In genomic region chr2:232980683-232981082, GRCh38 we compare ENCODE assay signal across 19 cellular contexts. TPM values are rescaled to one million over a fixed set of nuclear protein-coding genes. Genes with fewer than 3 reads are reported as not detected.
DNase-seq lines count a peak whose midpoint lies in the region; ATAC-seq, FAIRE-seq and TF ChIP-seq lines count a peak whose summit lies in the region.
"Had no signal": no experiment of that assay in that cellular context is flagged by ENCODE, and none has a peak within 500 bp of the region (broad histone marks: within the 10 kb centered on the region; RNA-seq: fewer than 3 reads in every experiment).

No MANE protein-coding gene starts in this region.

- no peaks in the 10 kb centered on the region for H3K79me2 ChIP-seq in mammary epithelial cell (ENCODE audit: insufficient read depth, low read length)

- no peak overlapping the region for H3K9ac ChIP-seq in mammary epithelial cell (ENCODE audit: insufficient read depth, low read length)

- FAIRE-seq in GM19239 (lab: Jason Lieb, UNC) (no peak), GM12891 (lab: Jason Lieb, UNC) (no peak)
- FAIRE-seq: kidney had no signal

- intact Hi-C loops in mammary epithelial cell (cut with micrococcal nuclease) = loop anchor here (1.0 to 5.0 kb wide), 3 partner anchors 49 to 271 kb away; partner anchors contain the start of gene ATG16L1

- no peak overlapping the region for H3K4me3 ChIP-seq in mammary epithelial cell (replicated peaks in 1 of 3; ENCODE audit: insufficient read depth in 1 of 3, low read depth in 2 of 3, low read length in 3 of 3)
- H3K4me3 ChIP-seq: prostate gland had no signal

- no peak for TF ChIP-seq CTCF in mammary epithelial cell (conservative IDR thresholded peaks at IDR 0.05 in 1 of 2, IDR thresholded peaks at IDR 0.05 in 1 of 2; ENCODE audit: extremely low read depth in 1 of 2, insufficient read depth in 1 of 2, low read depth in 1 of 2, low read length in 2 of 2)

- peaks cover 22% of the 10 kb centered on the region for H3K4me1 ChIP-seq in mammary epithelial cell (ENCODE audit: insufficient read depth, low read length)
- H3K4me1 ChIP-seq: prostate gland had no signal

- dilution Hi-C loops in mammary epithelial cell (cut with HindIII; ENCODE audit: low sequenced_read_pairs) = no loop called here

- no peaks in the 10 kb centered on the region for H3K9me3 ChIP-seq in mammary epithelial cell (replicated peaks; ENCODE audit: insufficient read depth, low read length)
- H3K9me3 ChIP-seq: prostate gland had no signal

- 74% methylated on average over 7 of the region's 7 CpGs for WGBS in mammary epithelial cell (ENCODE audit: low coverage, missing lambda C conversion rate)

- DNase-seq in A172 (ENCODE audit: low spot score) (peak; percentile 55), M059J (ENCODE audit: low read depth) (peak; percentile 81), mammary epithelial cell (peak; percentile 24), left lobe of liver (ENCODE audit: low spot score) (peak; percentile 34), iPS-NIHi11 (ENCODE audit: low spot score) (no peak), GM19239 (ENCODE audit: insufficient read length, low spot score) (no peak), GM12891 (ENCODE audit: insufficient read length, low spot score) (no peak)
- DNase-seq: activated CD4-positive, alpha-beta T cell treated with anti-CD3 and anti-CD28 coated beads, Interleukin-2, amount 50 U/mL, for 1 hour; GDM1; kidney; NCI-H2029 had no signal

- no TSS peak for BruUV-seq in mammary epithelial cell (replicated peaks; lab: Mats Ljungman, UMichigan)

- H3K4me2 ChIP-seq in mammary epithelial cell (ENCODE audit: insufficient read depth, low read depth, low read length) = no peak overlapping the region

- CTCF ChIA-PET in mammary epithelial cell (lab: Charles Lee; ENCODE audit: low non-redundant PET) = interaction anchor here (0.6 kb wide), 1 partner anchor 261 kb away, joined by 3 read pairs; no protein-coding TSS in a partner anchor

- no peak overlapping the region for H3K27ac ChIP-seq in mammary epithelial cell (ENCODE audit: insufficient read depth, low read depth, low read length)
- H3K27ac ChIP-seq: prostate gland had no signal

- ATAC-seq in left lobe of liver (no peak), GM18907 (IDR thresholded peaks at IDR 0.05; ENCODE audit: unreplicated experiment) (no peak)

- TF ChIP-seq POLR2A in GM12891 (IDR thresholded peaks at IDR 0.05; ENCODE audit: low read depth, low read length) = no peak

- no peak overlapping the region for H2AFZ ChIP-seq in mammary epithelial cell (ENCODE audit: low read depth, low read length)

- H3K27me3 ChIP-seq in mammary epithelial cell (ENCODE audit: insufficient read depth, low read length) = no peaks in the 10 kb centered on the region

- in situ Hi-C loops in mammary epithelial cell (cut with MboI; ENCODE audit: low sequenced_read_pairs in 2 of 2) = no loop called here

- no peaks in the 10 kb centered on the region for H4K20me1 ChIP-seq in mammary epithelial cell (ENCODE audit: insufficient read depth, low read length)

- H3K36me3 ChIP-seq in mammary epithelial cell (ENCODE audit: insufficient read depth, low read length) = no peaks in the 10 kb centered on the region
- H3K36me3 ChIP-seq: prostate gland had no signal

TF ChIP-seq in GM12891, 5 proteins besides CTCF, POLR2A, EP300 and RAD21:
- TF ChIP-seq POLR2AphosphoS5 (IDR thresholded peaks at IDR 0.05; ENCODE audit: low read depth, low read length) (no peak), PAX5 (IDR thresholded peaks at IDR 0.05; ENCODE audit: insufficient read depth, low read length, severe bottlenecking) (no peak), SPI1 (IDR thresholded peaks at IDR 0.05; ENCODE audit: low read depth, low read length) (no peak), POU2F2 (IDR thresholded peaks at IDR 0.05; ENCODE audit: low read depth, low read length) (no peak), TAF1 (IDR thresholded peaks at IDR 0.05; ENCODE audit: low read depth, low read length) (no peak)

RNA-seq across cellular contexts. Expression of gene NGEF, which starts 32.4 kb away (rescaled TPM):
- total RNA-seq in A172 (2014; rRNA removed; shearing (Covaris generic)) = 33.3 and 37.5 TPM in 2 replicates
- 3.5 and 7.8 TPM in 2 replicates for total RNA-seq in M059J (2014; rRNA removed; shearing (Covaris generic))
- total RNA-seq in mammary epithelial cell (1 to 10 TPM; 1.8 to 4.6 TPM), left lobe of liver (23.7 TPM)
- 0.71 TPM for polyA plus RNA-seq in mammary epithelial cell
- polyA minus RNA-seq in mammary epithelial cell = 0.16 TPM
- polyA plus RNA-seq in GM12891 (2012; ENCODE audit: low read depth, missing spikeins) = 0.44 TPM
- total RNA-seq: T-helper 1 cell treated with Interleukin-12 subunit alpha and Interleukin-12 subunit beta and Interleukin-4 antibody, amounts not matched to agents 30 ng/mL and 1 ng/mL, for 36 hours had no signal

RNA-seq across cellular contexts. Expression of gene NEU2, which starts 51.8 kb away (rescaled TPM):
- total RNA-seq in A172 (2014; rRNA removed; shearing (Covaris generic)) = not detected in 2 replicates
- total RNA-seq in M059J (2014; rRNA removed; shearing (Covaris generic)) = not detected in 2 replicates
- not detected for total RNA-seq in mammary epithelial cell
- polyA plus RNA-seq in mammary epithelial cell = not detected
- not detected for polyA minus RNA-seq in mammary epithelial cell
- total RNA-seq in left lobe of liver = not detected
- polyA plus RNA-seq in GM12891 (2012; ENCODE audit: low read depth, missing spikeins) = not detected
- total RNA-seq: A673; activated T-helper 1 cell treated with anti-CD3 and anti-CD28 coated beads, Interleukin-12 subunit alpha, Interleukin-12 subunit beta, Interleukin-2, Interleukin-4 antibody, amounts not matched to agents 30 ng/mL and 10 ng/mL and 1 ng/mL, durations not matched to agents 14 hours and 24 hours and 36 hours; kidney; myocyte; prostate gland; T-helper 1 cell treated with Interleukin-12 subunit alpha and Interleukin-12 subunit beta and Interleukin-4 antibody, amounts not matched to agents 30 ng/mL and 1 ng/mL, for 36 hours; temporal lobe had no signal
- polyA plus RNA-seq: adipose tissue had no signal

Comparison
In these comparisons a context has a peak if more than half of its experiments do, and no peak if none do; other contexts are left out.
1. DNase-seq: peak in A172 (single experiment), M059J (single experiment), mammary epithelial cell (single experiment) and left lobe of liver (single experiment); none in iPS-NIHi11 (single experiment), GM19239 (single experiment) and GM12891 (single experiment).